ENCODE assay signal across 6 cellular contexts in the genomic region with DNA sequence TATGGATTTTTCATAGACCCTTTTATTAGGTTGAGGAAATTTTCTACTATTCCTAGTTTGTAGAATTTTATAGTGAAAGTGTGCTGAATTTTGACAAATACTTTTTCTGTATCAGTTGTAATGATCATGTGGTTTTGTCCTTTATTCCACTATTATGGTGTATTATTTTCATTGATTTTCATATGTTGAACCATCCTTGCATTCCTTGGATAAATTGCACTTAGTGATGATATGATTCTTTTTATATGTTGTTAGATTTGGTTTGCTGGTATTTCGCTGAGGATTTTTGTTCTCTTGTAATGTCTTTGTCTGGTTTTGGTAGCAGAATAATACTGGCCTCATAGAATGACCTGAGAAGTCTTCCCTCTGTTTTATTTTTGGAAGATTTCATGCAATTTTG.
"Had no signal": no experiment of that assay in that cellular context is flagged by ENCODE, and none has a peak within 500 bp of the region (broad histone marks: within the 10 kb centered on the region; RNA-seq: fewer than 3 reads in every experiment).

No MANE protein-coding gene starts in this region.

- FAIRE-seq: HepG2 had no signal

- H3K4me3 ChIP-seq: HAP-1 had no signal

- ATAC-seq: HCT116, HepG2 had no signal

- DNase-seq: GOT3, H7, HFFc6 had no signal
